In the genomic region with DNA sequence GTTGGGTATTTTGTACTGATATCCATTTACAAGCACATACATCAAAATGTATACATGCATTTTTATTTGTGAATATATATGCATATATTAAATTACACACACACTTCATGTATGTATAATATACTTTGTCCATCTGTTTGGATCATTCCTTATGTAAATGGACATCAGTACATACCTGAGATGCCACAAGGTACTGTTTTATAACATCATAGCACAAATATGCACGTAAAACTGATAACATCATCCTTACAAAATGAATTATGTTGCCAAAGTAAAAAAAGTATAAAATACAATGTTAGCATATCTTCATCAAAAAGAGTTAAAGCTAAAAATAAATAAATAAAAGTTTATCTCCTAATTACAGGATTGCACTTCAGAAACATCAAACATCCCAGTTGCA, we compare ENCODE assay signal across 31 cellular contexts.
DNase-seq lines count a peak whose midpoint lies in the region; ATAC-seq and TF ChIP-seq lines count a peak whose summit lies in the region.
"Had no signal": no experiment of that assay in that cellular context is flagged by ENCODE, and none has a peak within 500 bp of the region (broad histone marks: within the 10 kb centered on the region; RNA-seq: fewer than 3 reads in every experiment).

No MANE protein-coding gene starts in this region.

- H3K27ac ChIP-seq in SK-N-SH (ENCODE audit: low read depth in 2 of 2, low read length in 1 of 2) = no peak overlapping the region
- H3K27ac ChIP-seq in PC-3 (ENCODE audit: low read length) = no peak overlapping the region
- H3K27ac ChIP-seq in RWPE2 (ENCODE audit: poor library complexity, severe bottlenecking) = no peak overlapping the region
- H3K27ac ChIP-seq in suprapubic skin = no peak overlapping the region
- H3K27ac ChIP-seq: 22Rv1; A549; BLaER1; BLaER1 treated with 17β-estradiol and CSF1 and Interleukin-3, amounts not matched to agents 10 nM and 100 nM; C4-2B had no signal

- intact Hi-C loops in PC-3 (cut with micrococcal nuclease) = loop anchor here (2.0 kb wide), 1 partner anchor 25 kb away; no protein-coding TSS in a partner anchor

- H4K20me1 ChIP-seq in SK-N-SH (ENCODE audit: insufficient read depth) (no peaks in the 10 kb centered on the region), PC-3 (ENCODE audit: low read length) (no peaks in the 10 kb centered on the region)
- H4K20me1 ChIP-seq: BLaER1; BLaER1 treated with 17β-estradiol and CSF1 and Interleukin-3, amounts not matched to agents 10 nM and 100 nM had no signal

- ATAC-seq in SK-N-SH treated with all-trans-retinoic acid at 6 μM for 48 hours (no peak), PC-3 (peak; percentile 47), RWPE2 (ENCODE audit: low read depth) (peak; percentile 56; the same call in 2 of the 3 replicates)
- ATAC-seq: A549; CD8-positive, alpha-beta T cell had no signal

- H3K9ac ChIP-seq in SK-N-SH (no peak overlapping the region), PC-3 (ENCODE audit: low read length) (no peak overlapping the region)
- H3K9ac ChIP-seq: BLaER1; BLaER1 treated with 17β-estradiol and CSF1 and Interleukin-3, amounts not matched to agents 10 nM and 100 nM had no signal

- BruUV-seq in PC-3 (replicated peaks; lab: Mats Ljungman, UMichigan) = no TSS peak

- no peak overlapping the region for H3K4me3 ChIP-seq in SK-N-SH (ENCODE audit: low read depth in 2 of 2, low read length in 1 of 2)
- H3K4me3 ChIP-seq in PC-3 (ENCODE audit: low read length) = no peak overlapping the region
- no peak overlapping the region for H3K4me3 ChIP-seq in RWPE2 (ENCODE audit: severe bottlenecking)
- H3K4me3 ChIP-seq in suprapubic skin = no peak overlapping the region
- H3K4me3 ChIP-seq: A549; BLaER1; BLaER1 treated with 17β-estradiol and CSF1 and Interleukin-3, amounts not matched to agents 10 nM and 100 nM had no signal

- H3K4me2 ChIP-seq in SK-N-SH = no peak overlapping the region
- H3K4me2 ChIP-seq in PC-3 (ENCODE audit: low read length) = no peak overlapping the region
- H3K4me2 ChIP-seq: A549; BLaER1; BLaER1 treated with 17β-estradiol and CSF1 and Interleukin-3, amounts not matched to agents 10 nM and 100 nM had no signal

- TF ChIP-seq EP300 in SK-N-SH (IDR thresholded peaks at IDR 0.05; ENCODE audit: borderline replicate concordance in 1 of 2, low read depth in 1 of 2, low read length in 1 of 2) (no peak), suprapubic skin (IDR thresholded peaks at IDR 0.05) (no peak)

- no peak for TF ChIP-seq CTCF in SK-N-SH (IDR thresholded peaks at IDR 0.05)
- no peak for TF ChIP-seq CTCF in PC-3 (conservative IDR thresholded peaks at IDR 0.05; ENCODE audit: low read depth, low read length)
- no peak for TF ChIP-seq CTCF in RWPE2 (IDR thresholded peaks at IDR 0.05; ENCODE audit: poor library complexity, severe bottlenecking)
- no peak for TF ChIP-seq CTCF in suprapubic skin (IDR thresholded peaks at IDR 0.05)

- CTCF ChIA-PET in SK-N-SH (lab: Yijun Ruan, JAX) (no interaction called here), PC-3 (lab: Charles Lee) (interaction anchor here (0.6 kb wide), 1 partner anchor 12 kb away, joined by 4 read pairs; no protein-coding TSS in a partner anchor)

- H3K4me1 ChIP-seq in SK-N-SH (ENCODE audit: control insufficient read depth in 1 of 2, insufficient read depth in 2 of 2, low read depth in 1 of 2, low read length in 1 of 2) (no peaks in the 10 kb centered on the region), PC-3 (ENCODE audit: insufficient read depth, low read length) (peaks cover 21% of the 10 kb centered on the region), RWPE2 (ENCODE audit: insufficient read depth, poor library complexity, severe bottlenecking) (peaks cover 3% of the 10 kb centered on the region), suprapubic skin (no peaks in the 10 kb centered on the region)
- H3K4me1 ChIP-seq: A549, BE2C, BLaER1 had no signal

- H3K79me2 ChIP-seq in SK-N-SH (ENCODE audit: insufficient read depth) = no peaks in the 10 kb centered on the region
- no peaks in the 10 kb centered on the region for H3K79me2 ChIP-seq in PC-3 (ENCODE audit: low read length)

- H3F3A ChIP-seq in SK-N-SH (replicated peaks; ENCODE audit: insufficient read depth) (no peaks in the 10 kb centered on the region), PC-3 (ENCODE audit: low read length, unreplicated experiment) (no peaks in the 10 kb centered on the region)

- H3K36me3 ChIP-seq in SK-N-SH (replicated peaks in 1 of 2; ENCODE audit: control insufficient read depth in 1 of 2, insufficient read depth in 2 of 2, low read length in 1 of 2) = no peaks in the 10 kb centered on the region
- H3K36me3 ChIP-seq in PC-3 (ENCODE audit: low read depth, low read length) = no peaks in the 10 kb centered on the region
- H3K36me3 ChIP-seq in RWPE2 (ENCODE audit: low read depth) = no peaks in the 10 kb centered on the region
- H3K36me3 ChIP-seq in suprapubic skin = no peaks in the 10 kb centered on the region
- H3K36me3 ChIP-seq: BE2C; BLaER1; BLaER1 treated with 17β-estradiol and CSF1 and Interleukin-3, amounts not matched to agents 10 nM and 100 nM had no signal

- DNase-seq in SK-N-SH (no peak), PC-3 (peak; percentile 61), RWPE2 (ENCODE audit: low spot score) (no peak), suprapubic skin (ENCODE audit: low spot score in 2 of 2) (no peak), SIG-M5 (lab: John Stamatoyannopoulos, UW) (no peak)
- DNase-seq: 8988T; ACHN; AML-193; BE2C; C1 segment of cervical spinal cord; Caco-2; Calu3; CD4-positive, alpha-beta memory T cell; CD4-positive, alpha-beta T cell; CD4-positive, CD25-positive, alpha-beta regulatory T cell; CD8-positive, alpha-beta memory T cell; CD8-positive, alpha-beta T cell; COR-L47; DMS 273 treated with DMSO at 0.1 percent for 48 hours; DMS153; DMS53; DMS79; DMS79 treated with DMSO at 0.1 percent for 48 hours; DND-41; EL had no signal

- H2AFZ ChIP-seq in SK-N-SH (ENCODE audit: low read depth) (no peak overlapping the region), PC-3 (ENCODE audit: low read length) (no peak overlapping the region)

- WGBS in SK-N-SH (ENCODE audit: low lambda C conversion rate) = 50% methylated on average over 1 of the region's 1 CpG
- 84% methylated on average over 1 of the region's 1 CpG for WGBS in suprapubic skin

- H3K9me2 ChIP-seq in SK-N-SH (no peaks in the 10 kb centered on the region), PC-3 (replicated peaks; ENCODE audit: low read length) (no peaks in the 10 kb centered on the region)

- TF ChIP-seq POLR2A in suprapubic skin (IDR thresholded peaks at IDR 0.05) = no peak

- H3K27me3 ChIP-seq in SK-N-SH (ENCODE audit: insufficient read depth) = no peaks in the 10 kb centered on the region
- no peaks in the 10 kb centered on the region for H3K27me3 ChIP-seq in PC-3 (ENCODE audit: low read length)
- H3K27me3 ChIP-seq in RWPE2 (ENCODE audit: insufficient read depth, poor library complexity, severe bottlenecking) = no peaks in the 10 kb centered on the region
- H3K27me3 ChIP-seq in suprapubic skin = no peaks in the 10 kb centered on the region
- H3K27me3 ChIP-seq: BE2C; BLaER1; BLaER1 treated with 17β-estradiol and CSF1 and Interleukin-3, amounts not matched to agents 10 nM and 100 nM had no signal

- TF ChIP-seq RAD21 in SK-N-SH (IDR thresholded peaks at IDR 0.05; ENCODE audit: low read length) = no peak

- H3K9me3 ChIP-seq in SK-N-SH (no peaks in the 10 kb centered on the region), PC-3 (ENCODE audit: low read length) (no peaks in the 10 kb centered on the region), RWPE2 (ENCODE audit: severe bottlenecking) (no peaks in the 10 kb centered on the region), suprapubic skin (no peaks in the 10 kb centered on the region)
- H3K9me3 ChIP-seq: A549; BE2C; BLaER1; BLaER1 treated with 17β-estradiol and CSF1 and Interleukin-3, amounts not matched to agents 10 nM and 100 nM; Caco-2 had no signal

- POLR2A ChIA-PET in SK-N-SH (lab: Yijun Ruan, JAX) = no interaction called here
- POLR2A ChIA-PET in PC-3 (lab: Charles Lee; ENCODE audit: unreplicated experiment) = no interaction called here

TF ChIP-seq in SK-N-SH treated with all-trans-retinoic acid at 6 μM for 48 hours, 23 proteins besides CTCF, POLR2A, EP300 and RAD21:
- TF ChIP-seq PATZ1 (CRISPR knock-in tag; IDR thresholded peaks at IDR 0.05; ENCODE audit: borderline replicate concordance) (no peak), ISL1 (CRISPR knock-in tag; IDR thresholded peaks at IDR 0.05) (peak; percentile 50)

TF ChIP-seq in SK-N-SH, 30 proteins besides CTCF, POLR2A, EP300 and RAD21:
- TF ChIP-seq CHD2 (IDR thresholded peaks at IDR 0.05; ENCODE audit: low read length, partially characterized antibody) = no peak
- TF ChIP-seq GATA2 (CRISPR knock-in tag; IDR thresholded peaks at IDR 0.05) = no peak
- TF ChIP-seq RCOR1 (IDR thresholded peaks at IDR 0.05; ENCODE audit: low read length) = no peak
- TF ChIP-seq SIN3A (IDR thresholded peaks at IDR 0.05; ENCODE audit: borderline replicate concordance, low read depth, low read length) = no peak
- TF ChIP-seq NRF1 (IDR thresholded peaks at IDR 0.05; ENCODE audit: low read depth, low read length) = no peak
- no peak for TF ChIP-seq TEAD4 (IDR thresholded peaks at IDR 0.05; ENCODE audit: borderline replicate concordance, insufficient read depth)
- TF ChIP-seq, protein P1, sequence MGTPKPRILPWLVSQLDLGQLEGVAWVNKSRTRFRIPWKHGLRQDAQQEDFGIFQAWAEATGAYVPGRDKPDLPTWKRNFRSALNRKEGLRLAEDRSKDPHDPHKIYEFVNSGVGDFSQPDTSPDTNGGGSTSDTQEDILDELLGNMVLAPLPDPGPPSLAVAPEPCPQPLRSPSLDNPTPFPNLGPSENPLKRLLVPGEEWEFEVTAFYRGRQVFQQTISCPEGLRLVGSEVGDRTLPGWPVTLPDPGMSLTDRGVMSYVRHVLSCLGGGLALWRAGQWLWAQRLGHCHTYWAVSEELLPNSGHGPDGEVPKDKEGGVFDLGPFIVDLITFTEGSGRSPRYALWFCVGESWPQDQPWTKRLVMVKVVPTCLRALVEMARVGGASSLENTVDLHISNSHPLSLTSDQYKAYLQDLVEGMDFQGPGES (IDR thresholded peaks at IDR 0.05; ENCODE audit: low read depth, low read length) = no peak
TF ChIP-seq in SK-N-SH: peak in this region for 0.
